Comparison of ENCODE assay signal across 26 cellular contexts in genomic region chr3:36511761-36512496, GRCh38.
"Had no signal": no experiment of that assay in that cellular context is flagged by ENCODE, and none has a peak within 500 bp of the region (broad histone marks: within the 10 kb centered on the region; RNA-seq: fewer than 3 reads in every experiment).

No MANE protein-coding gene starts in this region.

- H3K4me1 Mint-ChIP-seq: immature natural killer cell, natural killer cell, neural progenitor cell had no signal

- H3K36me3 Mint-ChIP-seq: immature natural killer cell, natural killer cell, neural progenitor cell had no signal

- H3K36me3 ChIP-seq: lower lobe of right lung, neural progenitor cell, upper lobe of left lung had no signal

- ATAC-seq: left colon; left ventricle myocardium superior; lower lobe of right lung; natural killer cell; sciatic nerve; stimulated activated naive CD8-positive, alpha-beta T cell treated with anti-CD3 and anti-CD28 coated beads, Interleukin-15, Interleukin-2, amounts not matched to agents 100 U/mL and 50 U/mL, for 24 hours had no signal

- H3K4me1 ChIP-seq: lower lobe of right lung, parathyroid adenoma, testis, upper lobe of left lung had no signal

- H3K27ac Mint-ChIP-seq: immature natural killer cell, natural killer cell, neural progenitor cell, progenitor cell of endocrine pancreas had no signal

- H3K9me3 Mint-ChIP-seq: neural progenitor cell had no signal

- H3K27ac ChIP-seq: coronary artery, lower lobe of right lung, neural progenitor cell, parathyroid adenoma, testis, tibial artery, upper lobe of left lung had no signal

- H3K4me3 Mint-ChIP-seq: immature natural killer cell, natural killer cell, neural progenitor cell had no signal

- H3K4me3 ChIP-seq: coronary artery, lower lobe of right lung, neural progenitor cell, smooth muscle cell, testis, tibial artery, upper lobe of left lung had no signal

- H3K27me3 ChIP-seq: neural progenitor cell, testis, tibial artery had no signal

- DNase-seq: dermis blood vessel endothelial cell; effector memory CD4-positive, alpha-beta T cell; erythroblast; hypothalamus; immature natural killer cell; islet precursor cell; kidney glomerular epithelial cell; left colon; left ventricle myocardium superior; lower lobe of right lung; natural killer cell; stimulated activated CD4-positive, alpha-beta T cell treated with anti-CD3 and anti-CD28 coated beads, Interleukin-12 subunit alpha, Interleukin-12 subunit beta, amount 100 ng/mL, for 4 hours; stimulated activated CD4-positive, alpha-beta T cell treated with anti-CD3 and anti-CD28 coated beads, Interleukin-1b, Interleukin-23, amount 100 ng/mL, for 48 hours; stimulated activated CD4-positive, alpha-beta T cell treated with anti-CD3 and anti-CD28 coated beads, Interleukin-4, amount 100 ng/mL, for 1 hour; stimulated activated CD8-positive, alpha-beta memory T cell treated with anti-CD3 and anti-CD28 coated beads, Interleukin-4, amount 100 ng/mL, for 48 hours; stimulated activated naive CD8-positive, alpha-beta T cell treated with anti-CD3 and anti-CD28 coated beads, Interleukin-15, Interleukin-2, amounts not matched to agents 100 U/mL and 50 U/mL, for 24 hours; substantia nigra; testis; tibial artery; upper lobe of left lung had no signal

- H3K9me3 ChIP-seq: lower lobe of right lung, testis, tibial artery, upper lobe of left lung had no signal
